Comparison of ENCODE assay signal across 13 cellular contexts in the genomic region with DNA sequence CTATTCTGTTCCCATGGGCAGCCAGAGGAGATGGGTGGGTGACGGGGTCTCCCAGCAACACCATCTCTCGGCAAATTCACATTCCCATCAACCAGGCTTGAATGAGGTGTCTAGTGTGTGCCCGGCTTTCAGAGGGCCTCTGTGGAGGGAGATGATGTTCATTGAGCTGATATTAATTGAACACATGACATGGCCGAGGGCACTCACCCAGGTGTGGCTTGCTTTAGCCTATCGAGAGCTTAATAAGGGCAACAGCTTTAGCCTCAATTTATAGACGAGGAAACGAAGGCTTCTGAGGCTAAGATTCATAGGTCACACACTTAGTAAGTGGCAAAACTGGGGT.
A peak's percentile ranks its signal among the peaks of the same experiment; 100 is the strongest.
DNase-seq lines count a peak whose midpoint lies in the region; ATAC-seq, FAIRE-seq and TF ChIP-seq lines count a peak whose summit lies in the region.
"Had no signal": no experiment of that assay in that cellular context is flagged by ENCODE, and none has a peak within 500 bp of the region (broad histone marks: within the 10 kb centered on the region; RNA-seq: fewer than 3 reads in every experiment).

No MANE protein-coding gene starts in this region.

- no peak for TF ChIP-seq EP300 in A549 (IDR thresholded peaks at IDR 0.05)

- H3K4me1 Mint-ChIP-seq in naive thymus-derived CD4-positive, alpha-beta T cell, result peaks cover 30 to 58% (median 42%) of the 10 kb centered on the region in 7 donors

- H3K36me3 Mint-ChIP-seq in naive thymus-derived CD4-positive, alpha-beta T cell, result peaks cover 0 to 7% (median 0%) of the 10 kb centered on the region in 5 donors

- peaks cover 0 to 4% (median 0%) of the 10 kb centered on the region in 11 donors for H3K9me3 Mint-ChIP-seq in naive thymus-derived CD4-positive, alpha-beta T cell

- H3K4me3 Mint-ChIP-seq in naive thymus-derived CD4-positive, alpha-beta T cell, result peak overlapping the region; percentile 77 to 88 (median 83)

- CTCF ChIA-PET in A549 (lab: Yijun Ruan, JAX), result interaction anchor here (0.8 to 12.6 kb wide), 8 partner anchors 9 to 999 kb away, joined by 3 to 147 read pairs (median 6); no protein-coding TSS in a partner anchor
- CTCF ChIA-PET in naive thymus-derived CD4-positive, alpha-beta T cell (lab: Charles Lee), result interaction anchor here (0.9 to 1.9 kb wide), 8 partner anchors 8 to 1006 kb away, joined by 3 to 8 read pairs (median 4); no protein-coding TSS in a partner anchor

- H3K4me2 ChIP-seq in A549, result peak overlapping the region; percentile 70

- no peak for DNase-seq in A549 (ENCODE audit: low read depth in 1 of 2, low spot score in 1 of 2)
- DNase-seq in HK-2 (ENCODE audit: unreplicated experiment), result peak; percentile 13
- no peak for DNase-seq in ascending aorta (ENCODE audit: low spot score in 2 of 2)
- DNase-seq in naive thymus-derived CD4-positive, alpha-beta T cell, result no peak
- no peak for DNase-seq in GM19238 (ENCODE audit: insufficient read length, low spot score)
- DNase-seq in RCC 7860 (ENCODE audit: low spot score), result no peak
- DNase-seq in DMS 273 (lab: John Stamatoyannopoulos, UW; ENCODE audit: unreplicated experiment), result no peak
- DNase-seq in lower leg skin (ENCODE audit: low spot score in 2 of 2), result no peak
- DNase-seq: activated CD4-positive, alpha-beta T cell treated with anti-CD3 and anti-CD28 coated beads for 48 hours; stimulated activated CD4-positive, alpha-beta T cell treated with anti-CD3 and anti-CD28 coated beads, Interleukin-15, amount 100 ng/mL, for 24 hours; testis had no signal

- no peaks in the 10 kb centered on the region for H3K36me3 ChIP-seq in ascending aorta
- H3K36me3 ChIP-seq in naive thymus-derived CD4-positive, alpha-beta T cell (ENCODE audit: control insufficient read depth in 2 of 3, insufficient read depth in 3 of 3, low read length in 3 of 3), result no peaks in the 10 kb centered on the region

- H3K27me3 Mint-ChIP-seq in naive thymus-derived CD4-positive, alpha-beta T cell, result peaks cover 0 to 68% (median 7%) of the 10 kb centered on the region in 5 donors

- H3K27me3 ChIP-seq in ascending aorta, result no peaks in the 10 kb centered on the region
- peaks cover 0 to 4% of the 10 kb centered on the region in 2 donors for H3K27me3 ChIP-seq in naive thymus-derived CD4-positive, alpha-beta T cell (ENCODE audit: control insufficient read depth in 2 of 2, insufficient read depth in 2 of 2, low read length in 2 of 2)
- H3K27me3 ChIP-seq: body of pancreas, testis had no signal

- 65% methylated on average over 7 of the region's 7 CpGs for WGBS in A549 (ENCODE audit: missing lambda C conversion rate)
- WGBS in lower leg skin, 2 donors, result 77 to 79% methylated on average over 7 of the region's 7 CpGs

- peak overlapping the region in 7 of 9 donors; percentile 39 to 88 (median 69) for H3K27ac Mint-ChIP-seq in naive thymus-derived CD4-positive, alpha-beta T cell

- POLR2A ChIA-PET in A549 (lab: Yijun Ruan, JAX), result interaction anchor here (0.7 to 2.6 kb wide), 10 partner anchors 20 to 1013 kb away, joined by 3 to 16 read pairs (median 5); a partner anchor contains a TSS
- POLR2A ChIA-PET in naive thymus-derived CD4-positive, alpha-beta T cell (lab: Charles Lee), result interaction anchor here (1.1 to 1.3 kb wide), 3 partner anchors 60 to 378 kb away, joined by 3 read pairs; a partner anchor contains a TSS

- H3K9me3 ChIP-seq in A549 (no peaks in the 10 kb centered on the region), ascending aorta (no peaks in the 10 kb centered on the region)
- no peaks in the 10 kb centered on the region for H3K9me3 ChIP-seq in naive thymus-derived CD4-positive, alpha-beta T cell (ENCODE audit: control insufficient read depth in 2 of 3, low read length in 3 of 3)
- H3K9me3 ChIP-seq: body of pancreas, testis had no signal

- intact Hi-C loops in ascending aorta (cut with DNase I), result loop anchor here (2.0 to 10.0 kb wide), 3 partner anchors 278 to 1021 kb away; a partner anchor contains a TSS
- intact Hi-C loops in naive thymus-derived CD4-positive, alpha-beta T cell (cut with micrococcal nuclease), result loop anchor here (2.0 kb wide), 1 partner anchor 17 kb away; no protein-coding TSS in a partner anchor
- intact Hi-C loops in lower leg skin (cut with DNase I; ENCODE audit: low total_unique reads), result loop anchor here (10.0 kb wide), 1 partner anchor 731 kb away; no protein-coding TSS in a partner anchor

- TF ChIP-seq POLR2A in A549 (IDR thresholded peaks at IDR 0.05; ENCODE audit: low read length) (no peak), lower leg skin (IDR thresholded peaks at IDR 0.05) (no peak)

- peak in 1 of 2 experiments; percentile 23; a peak in 4 of 6 replicates for ATAC-seq in A549
- ATAC-seq in naive thymus-derived CD4-positive, alpha-beta T cell, result no peak

- H3K27ac ChIP-seq in A549, result peak overlapping the region; percentile 71 to 89
- peak overlapping the region; percentile 91 for H3K27ac ChIP-seq in ascending aorta
- no peak overlapping the region for H3K27ac ChIP-seq in naive thymus-derived CD4-positive, alpha-beta T cell (ENCODE audit: low read depth, low read length)
- H3K27ac ChIP-seq: testis had no signal

- no peak for TF ChIP-seq CTCF in A549 (IDR thresholded peaks at IDR 0.05)
- no peak for TF ChIP-seq CTCF in ascending aorta (IDR thresholded peaks at IDR 0.05)
- TF ChIP-seq CTCF in lower leg skin (IDR thresholded peaks at IDR 0.05), result no peak

- H3K4me3 ChIP-seq in A549, result peak overlapping the region; percentile 8; the same call in 1 of the 3 replicates
- peak overlapping the region in 1 of 2 donors; percentile 48 for H3K4me3 ChIP-seq in ascending aorta
- peak overlapping the region; percentile 55 for H3K4me3 ChIP-seq in naive thymus-derived CD4-positive, alpha-beta T cell (ENCODE audit: low read length)
- no peak overlapping the region for H3K4me3 ChIP-seq in lower leg skin (ENCODE audit: low read depth, poor library complexity, severe bottlenecking)
- H3K4me3 ChIP-seq: body of pancreas, testis had no signal

- FAIRE-seq in A549 (lab: Jason Lieb, UNC) (no peak), RCC 7860 (lab: Jason Lieb, UNC) (no peak)
- FAIRE-seq: GM18507 had no signal

- TF ChIP-seq RAD21 in A549 (conservative IDR thresholded peaks at IDR 0.05 in 1 of 2, IDR thresholded peaks at IDR 0.05 in 1 of 2), result no peak

- H3K4me1 ChIP-seq in A549 (peaks cover 46% of the 10 kb centered on the region), ascending aorta (peaks cover 11 to 16% of the 10 kb centered on the region in 2 donors)
- peaks cover 25 to 39% of the 10 kb centered on the region in 2 donors for H3K4me1 ChIP-seq in naive thymus-derived CD4-positive, alpha-beta T cell (ENCODE audit: control insufficient read depth in 2 of 2, insufficient read depth in 2 of 2, low read length in 2 of 2)
- H3K4me1 ChIP-seq: body of pancreas, testis had no signal

TF ChIP-seq in A549, 52 proteins besides CTCF, POLR2A, EP300 and RAD21:
- no peak for TF ChIP-seq KDM5A (IDR thresholded peaks at IDR 0.05)
- TF ChIP-seq MAFK (IDR thresholded peaks at IDR 0.05; ENCODE audit: partially characterized antibody), result no peak
- TF ChIP-seq, protein P1, sequence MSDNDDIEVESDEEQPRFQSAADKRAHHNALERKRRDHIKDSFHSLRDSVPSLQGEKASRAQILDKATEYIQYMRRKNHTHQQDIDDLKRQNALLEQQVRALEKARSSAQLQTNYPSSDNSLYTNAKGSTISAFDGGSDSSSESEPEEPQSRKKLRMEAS (IDR thresholded peaks at IDR 0.05), result no peak
- 0 out of 2 replicates have a peak, but pooled peaks have one; percentile 8 for TF ChIP-seq RARB (CRISPR knock-in tag; IDR thresholded peaks at IDR 0.05)
TF ChIP-seq in A549: peak in this region for 1.
